ENCODE assay signal across 8 cellular contexts in the genomic region with DNA sequence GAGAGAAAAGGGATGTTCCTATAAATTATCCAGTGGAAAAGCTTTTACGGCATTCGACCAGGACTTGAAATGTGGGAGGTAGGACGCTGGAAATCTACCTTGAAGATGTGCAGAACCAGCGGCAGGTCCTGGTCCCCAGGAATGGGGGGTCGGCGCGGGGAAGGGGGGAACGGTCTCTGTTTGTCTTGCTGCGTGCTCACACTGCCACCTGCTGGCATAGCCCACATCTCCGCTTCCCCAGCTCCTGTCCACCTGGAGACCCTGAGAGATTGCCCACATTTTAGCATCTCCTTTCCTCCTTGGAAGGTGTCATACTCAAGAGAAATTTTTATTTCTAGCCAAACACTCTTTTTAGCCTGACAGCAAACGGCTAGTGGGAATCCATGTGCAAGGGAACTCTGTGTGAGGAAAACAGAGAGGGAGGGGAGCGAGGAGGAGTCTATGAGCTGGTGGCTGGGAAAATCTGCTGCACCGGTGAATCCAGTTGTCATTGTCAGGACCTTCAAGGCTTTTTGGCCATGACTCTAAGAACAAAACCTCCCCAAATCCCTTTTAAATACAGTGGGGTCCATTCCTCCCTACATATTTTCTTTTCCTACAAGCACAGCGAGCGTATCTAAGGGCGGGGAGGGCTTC.
DNase-seq lines count a peak whose midpoint lies in the region; ATAC-seq and TF ChIP-seq lines count a peak whose summit lies in the region.

No MANE protein-coding gene starts in this region.

- TF ChIP-seq POLR2A in tibial nerve (IDR thresholded peaks at IDR 0.05) = no peak

- WGBS in tibial nerve, 2 donors = 31 to 32% methylated on average over 16 of the region's 16 CpGs

- TF ChIP-seq EP300 in tibial nerve (IDR thresholded peaks at IDR 0.05) = no peak

- DNase-seq in Daoy (ENCODE audit: low read depth) (peak; percentile 30), HuH-7 (ENCODE audit: low spot score) (peak; percentile 24), astrocyte of the spinal cord (ENCODE audit: low read depth, low spot score) (peak; percentile 19), kidney glomerular epithelial cell (lab: John Stamatoyannopoulos, UW) (peak; percentile 31), tibial nerve (ENCODE audit: low spot score in 2 of 2) (peak in 1 of 2 donors; percentile 24), mesenteric fat pad (ENCODE audit: low spot score) (no peak), DMS79 (lab: John Stamatoyannopoulos, UW) (no peak)

- no peak for ATAC-seq in GM19324 (IDR thresholded peaks at IDR 0.05; ENCODE audit: low FRiP score, unreplicated experiment)

- no peaks in the 10 kb centered on the region for H3K36me3 ChIP-seq in tibial nerve

- no peaks in the 10 kb centered on the region for H3K27me3 ChIP-seq in tibial nerve

- no peak overlapping the region for H3K4me3 ChIP-seq in astrocyte of the spinal cord (ENCODE audit: low read depth, low read length)
- H3K4me3 ChIP-seq in tibial nerve = no peak overlapping the region

- in situ Hi-C loops in astrocyte of the spinal cord (cut with HindIII; ENCODE audit: low sequenced_read_pairs) = no loop called here

- peaks cover 0 to 13% (median 0%) of the 10 kb centered on the region in 4 donors for H3K4me1 ChIP-seq in tibial nerve

- H3K27ac ChIP-seq in tibial nerve = no peak overlapping the region

- H3K9me3 ChIP-seq in tibial nerve = no peaks in the 10 kb centered on the region

- TF ChIP-seq CTCF in astrocyte of the spinal cord (IDR thresholded peaks at IDR 0.05; ENCODE audit: low read depth, low read length) (peak; percentile 87), tibial nerve (IDR thresholded peaks at IDR 0.05) (peak; percentile 59 to 85 (median 74))

Comparison
In these comparisons a context has a peak if more than half of its experiments do, and no peak if none do; other contexts are left out.
1. DNase-seq: peak in Daoy (single experiment), HuH-7 (single experiment), astrocyte of the spinal cord (single experiment) and kidney glomerular epithelial cell (single experiment); none in mesenteric fat pad (single experiment) and DMS79 (single experiment).